ENCODE assay signal across 14 cellular contexts in the genomic region with DNA sequence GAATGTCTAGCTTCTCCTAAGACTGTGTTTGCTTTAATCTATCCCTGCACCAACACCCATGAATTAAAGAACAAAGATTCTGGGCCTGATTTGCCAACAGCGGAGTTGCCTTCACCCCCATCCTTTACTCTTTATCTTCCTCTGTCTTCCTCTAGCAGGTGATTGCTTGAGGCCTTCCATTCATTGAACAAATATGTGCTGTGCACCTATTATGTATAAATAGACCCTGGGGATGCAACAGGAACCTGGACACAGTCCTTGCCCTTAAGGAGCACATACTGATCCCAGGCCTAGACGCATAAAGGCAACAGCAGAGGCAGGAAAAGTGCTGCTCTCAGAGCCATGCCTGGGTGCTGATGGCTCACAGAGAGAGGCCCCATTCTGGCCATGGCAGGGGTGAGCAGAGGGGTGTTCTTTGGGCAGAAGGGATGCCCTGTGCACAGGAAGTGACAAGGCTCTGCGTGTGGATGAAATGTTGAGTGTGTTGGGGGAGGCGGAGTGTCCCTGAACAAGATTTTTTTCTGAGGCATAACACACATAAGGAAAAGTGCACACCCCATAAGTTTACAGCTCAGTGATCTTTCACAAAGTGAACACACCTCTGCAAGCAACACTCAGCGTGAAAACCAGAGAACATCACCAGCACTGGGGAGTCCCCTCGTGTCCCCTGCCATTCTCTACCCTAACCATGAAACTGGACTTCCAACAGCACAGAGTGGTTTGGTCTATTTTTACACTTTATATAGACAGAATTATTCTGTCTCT.
DNase-seq lines count a peak whose midpoint lies in the region; ATAC-seq, FAIRE-seq and TF ChIP-seq lines count a peak whose summit lies in the region.
"Had no signal": no experiment of that assay in that cellular context is flagged by ENCODE, and none has a peak within 500 bp of the region (broad histone marks: within the 10 kb centered on the region; RNA-seq: fewer than 3 reads in every experiment).

No MANE protein-coding gene starts in this region.

- in situ Hi-C loops in GM13977 (cut with MboI; ENCODE audit: low pct_unique_long_range_greater_than_20kb, low sequenced_read_pairs, unreplicated experiment): no loop called here

- ATAC-seq in GM19397 (IDR thresholded peaks at IDR 0.05; ENCODE audit: unreplicated experiment) (peak; percentile 38), HG02852 (IDR thresholded peaks at IDR 0.05; ENCODE audit: unreplicated experiment) (peak; percentile 61), GM21737 (IDR thresholded peaks at IDR 0.05; ENCODE audit: unreplicated experiment) (no peak)
- ATAC-seq: K562 had no signal

- no peak for TF ChIP-seq CTCF in GM13977 (IDR thresholded peaks at IDR 0.05; ENCODE audit: extremely low read depth, insufficient read depth, missing control alignments)

- FAIRE-seq in urothelium cell line (lab: Jason Lieb, UNC): no peak
- FAIRE-seq: K562 had no signal

- DNase-seq in GM13977 (ENCODE audit: low spot score): peak; percentile 58
- peak; percentile 84 for DNase-seq in NCI-H1436 treated with DMSO at 0.1 percent for 48 hours (lab: John Stamatoyannopoulos, UW)
- DNase-seq in urothelium cell line (ENCODE audit: low spot score): no peak
- DNase-seq in DMS153 (lab: John Stamatoyannopoulos, UW): no peak
- DNase-seq in HT-29 (ENCODE audit: low spot score): no peak
- DNase-seq: activated T-cell treated with anti-CD3 and anti-CD28 coated beads for 4 hours; amygdala; NCI-H187 treated with DMSO at 0.1 percent for 48 hours; stimulated activated CD8-positive, alpha-beta memory T cell treated with anti-CD3 and anti-CD28 coated beads, Interleukin-4, amount 100 ng/mL, for 48 hours; WERI-Rb-1 had no signal

Comparison
In these comparisons a context has a peak if more than half of its experiments do, and no peak if none do; other contexts are left out.
1. DNase-seq: peak in GM13977 (single experiment) and NCI-H1436 treated with DMSO at 0.1 percent for 48 hours (single experiment); none in urothelium cell line (single experiment), DMS153 (single experiment) and HT-29 (single experiment).